In the genomic region with DNA sequence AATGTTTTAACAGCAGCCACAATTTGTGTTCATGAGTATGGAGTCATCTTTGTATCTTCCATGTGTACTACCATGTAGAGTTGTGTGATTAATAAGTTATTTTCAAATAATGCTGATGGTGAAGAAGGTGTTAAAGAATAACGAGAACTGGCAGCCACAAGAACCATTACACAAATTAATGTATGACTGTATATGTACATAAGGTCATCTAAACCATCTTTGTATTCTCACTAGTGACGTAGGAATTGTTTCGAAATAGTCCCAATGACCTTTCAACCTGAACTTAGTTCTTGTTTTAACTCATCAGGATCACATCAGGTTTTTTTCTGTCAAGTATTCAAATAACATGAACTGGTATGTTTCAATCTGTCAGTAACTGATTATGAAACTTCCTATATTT, we compare ENCODE assay signal across 1 cellular context.
TF ChIP-seq lines count a peak whose summit lies in the region.

No MANE protein-coding gene starts in this region.

TF ChIP-seq in A549, 52 proteins besides CTCF, POLR2A, EP300 and RAD21 (continued from another document):
- TF ChIP-seq, protein P1, sequence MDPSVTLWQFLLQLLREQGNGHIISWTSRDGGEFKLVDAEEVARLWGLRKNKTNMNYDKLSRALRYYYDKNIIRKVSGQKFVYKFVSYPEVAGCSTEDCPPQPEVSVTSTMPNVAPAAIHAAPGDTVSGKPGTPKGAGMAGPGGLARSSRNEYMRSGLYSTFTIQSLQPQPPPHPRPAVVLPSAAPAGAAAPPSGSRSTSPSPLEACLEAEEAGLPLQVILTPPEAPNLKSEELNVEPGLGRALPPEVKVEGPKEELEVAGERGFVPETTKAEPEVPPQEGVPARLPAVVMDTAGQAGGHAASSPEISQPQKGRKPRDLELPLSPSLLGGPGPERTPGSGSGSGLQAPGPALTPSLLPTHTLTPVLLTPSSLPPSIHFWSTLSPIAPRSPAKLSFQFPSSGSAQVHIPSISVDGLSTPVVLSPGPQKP (IDR thresholded peaks at IDR 0.05; ENCODE audit: low read depth, low read length) = no peak
- no peak for TF ChIP-seq MAFK (IDR thresholded peaks at IDR 0.05; ENCODE audit: partially characterized antibody)
- TF ChIP-seq JUNB (IDR thresholded peaks at IDR 0.05) = peak; percentile 35; the same call in 1 of the 2 replicates
- TF ChIP-seq HOXB13 (CRISPR knock-in tag; IDR thresholded peaks at IDR 0.05; ENCODE audit: low read depth) = 0 out of 2 replicates have a peak, but pooled peaks have one; percentile 40
- no peak for TF ChIP-seq FOSB (CRISPR knock-in tag; IDR thresholded peaks at IDR 0.05)
- TF ChIP-seq, protein P2, sequence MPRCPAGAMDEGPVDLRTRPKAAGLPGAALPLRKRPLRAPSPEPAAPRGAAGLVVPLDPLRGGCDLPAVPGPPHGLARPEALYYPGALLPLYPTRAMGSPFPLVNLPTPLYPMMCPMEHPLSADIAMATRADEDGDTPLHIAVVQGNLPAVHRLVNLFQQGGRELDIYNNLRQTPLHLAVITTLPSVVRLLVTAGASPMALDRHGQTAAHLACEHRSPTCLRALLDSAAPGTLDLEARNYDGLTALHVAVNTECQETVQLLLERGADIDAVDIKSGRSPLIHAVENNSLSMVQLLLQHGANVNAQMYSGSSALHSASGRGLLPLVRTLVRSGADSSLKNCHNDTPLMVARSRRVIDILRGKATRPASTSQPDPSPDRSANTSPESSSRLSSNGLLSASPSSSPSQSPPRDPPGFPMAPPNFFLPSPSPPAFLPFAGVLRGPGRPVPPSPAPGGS (IDR thresholded peaks at IDR 0.05) = no peak
- TF ChIP-seq, protein P3, sequence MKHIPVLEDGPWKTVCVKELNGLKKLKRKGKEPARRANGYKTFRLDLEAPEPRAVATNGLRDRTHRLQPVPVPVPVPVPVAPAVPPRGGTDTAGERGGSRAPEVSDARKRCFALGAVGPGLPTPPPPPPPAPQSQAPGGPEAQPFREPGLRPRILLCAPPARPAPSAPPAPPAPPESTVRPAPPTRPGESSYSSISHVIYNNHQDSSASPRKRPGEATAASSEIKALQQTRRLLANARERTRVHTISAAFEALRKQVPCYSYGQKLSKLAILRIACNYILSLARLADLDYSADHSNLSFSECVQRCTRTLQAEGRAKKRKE (CRISPR knock-in tag; IDR thresholded peaks at IDR 0.05; ENCODE audit: low read depth) = no peak
- no peak for TF ChIP-seq RNF2 (IDR thresholded peaks at IDR 0.05; ENCODE audit: borderline replicate concordance, low read depth)
- TF ChIP-seq CBX8 (IDR thresholded peaks at IDR 0.05) = no peak
- TF ChIP-seq ESRRA (IDR thresholded peaks at IDR 0.05; ENCODE audit: borderline replicate concordance, low read length) = no peak
- TF ChIP-seq CBX2 (IDR thresholded peaks at IDR 0.05; ENCODE audit: borderline replicate concordance, low read depth) = no peak
